26 cellular contexts compared by ENCODE assay signal in genomic region chr16:70648606-70649005, GRCh38. TPM values are rescaled to one million over a fixed set of nuclear protein-coding genes. Genes with fewer than 3 reads are reported as not detected.
"Had no signal": no experiment of that assay in that cellular context is flagged by ENCODE, and none has a peak within 500 bp of the region (broad histone marks: within the 10 kb centered on the region; RNA-seq: fewer than 3 reads in every experiment).

No MANE protein-coding gene starts in this region.

- H3K36me3 Mint-ChIP-seq: activated naive CD8-positive, alpha-beta T cell treated with anti-CD3 and anti-CD28 coated beads for 36 hours; immature natural killer cell; naive B cell had no signal

- H2AFZ ChIP-seq: neural progenitor cell had no signal

- H3K27me3 ChIP-seq: body of pancreas, esophagus muscularis mucosa, gastroesophageal sphincter, heart left ventricle, neural progenitor cell, pancreas, upper lobe of left lung had no signal

- DNase-seq: activated CD4-positive, alpha-beta T cell treated with anti-CD3 and anti-CD28 coated beads, Interleukin-2, amount 50 U/mL, for 1 hour; activated CD4-positive, CD25-positive, alpha-beta regulatory T cell treated with anti-CD3 and anti-CD28 coated beads, Interleukin-2, amount 50 U/mL, for 72 hours; activated CD8-positive, alpha-beta memory T cell treated with anti-CD3 and anti-CD28 coated beads for 24 hours; activated CD8-positive, alpha-beta memory T cell treated with anti-CD3 and anti-CD28 coated beads, Interleukin-2, amount 50 U/mL, for 48 hours; activated naive CD4-positive, alpha-beta T cell; activated naive CD8-positive, alpha-beta T cell treated with anti-CD3 and anti-CD28 coated beads for 36 hours; activated T-cell treated with anti-CD3 and anti-CD28 coated beads, Interleukin-2, amount 50 U/mL, for 72 hours; body of pancreas; central memory CD4-positive, alpha-beta T cell; effector CD8-positive, alpha-beta T cell; heart left ventricle; immature natural killer cell; kidney glomerular epithelial cell; left ventricle myocardium inferior; mucosa of descending colon; naive B cell; pancreas; stimulated activated CD4-positive, alpha-beta T cell treated with anti-CD3 and anti-CD28 coated beads, Interleukin-12 subunit alpha, Interleukin-12 subunit beta, amount 100 ng/mL, for 4 hours; stimulated activated CD4-positive, alpha-beta T cell treated with anti-CD3 and anti-CD28 coated beads, Interleukin-1b, Interleukin-23, amount 100 ng/mL, for 48 hours; stimulated activated naive CD8-positive, alpha-beta T cell treated with anti-CD3 and anti-CD28 coated beads, Interleukin-15, Interleukin-2, amounts not matched to agents 100 U/mL and 50 U/mL, for 24 hours; T-helper 2 cell; upper lobe of left lung had no signal

- H3K4me1 ChIP-seq: body of pancreas, neural progenitor cell, pancreas, upper lobe of left lung had no signal

- H3K27ac ChIP-seq: body of pancreas, esophagus muscularis mucosa, gastroesophageal sphincter, heart left ventricle, left ventricle myocardium inferior, neural progenitor cell, pancreas, upper lobe of left lung, VCaP had no signal

- H3K27ac Mint-ChIP-seq: activated naive CD8-positive, alpha-beta T cell treated with anti-CD3 and anti-CD28 coated beads for 36 hours; activated T-cell treated with anti-CD3 and anti-CD28 coated beads, Interleukin-2, amount 50 U/mL, for 72 hours; immature natural killer cell; naive B cell had no signal

- H3K36me3 ChIP-seq: esophagus muscularis mucosa, gastroesophageal sphincter, heart left ventricle, left ventricle myocardium inferior, neural progenitor cell, pancreas, upper lobe of left lung had no signal

- H3K4me1 Mint-ChIP-seq: activated naive CD8-positive, alpha-beta T cell treated with anti-CD3 and anti-CD28 coated beads for 36 hours had no signal

- ATAC-seq: activated T-cell treated with anti-CD3 and anti-CD28 coated beads, Interleukin-2, amount 50 U/mL, for 72 hours; body of pancreas; gastroesophageal sphincter; heart left ventricle; mucosa of descending colon; pancreas; stimulated activated naive CD8-positive, alpha-beta T cell treated with anti-CD3 and anti-CD28 coated beads, Interleukin-15, Interleukin-2, amounts not matched to agents 100 U/mL and 50 U/mL, for 24 hours had no signal

- H3K27me3 Mint-ChIP-seq: activated naive CD8-positive, alpha-beta T cell treated with anti-CD3 and anti-CD28 coated beads for 36 hours had no signal

- H3K4me3 Mint-ChIP-seq: activated naive CD8-positive, alpha-beta T cell treated with anti-CD3 and anti-CD28 coated beads for 36 hours; activated T-cell treated with anti-CD3 and anti-CD28 coated beads, Interleukin-2, amount 50 U/mL, for 72 hours; immature natural killer cell had no signal

- H3K9me3 ChIP-seq: body of pancreas, esophagus muscularis mucosa, gastroesophageal sphincter, heart left ventricle, left ventricle myocardium inferior, mucosa of descending colon, pancreas, upper lobe of left lung had no signal

- H3K4me3 ChIP-seq: body of pancreas, esophagus muscularis mucosa, gastroesophageal sphincter, heart left ventricle, left ventricle myocardium inferior, mucosa of descending colon, neural progenitor cell, pancreas, upper lobe of left lung had no signal

- H3K9me3 Mint-ChIP-seq: activated naive CD8-positive, alpha-beta T cell treated with anti-CD3 and anti-CD28 coated beads for 36 hours; activated T-cell treated with anti-CD3 and anti-CD28 coated beads, Interleukin-2, amount 50 U/mL, for 72 hours; immature natural killer cell; naive B cell had no signal

- H3K4me2 ChIP-seq: neural progenitor cell had no signal

RNA-seq across cellular contexts. Expression of gene IL34, which starts 2.2 kb away (rescaled TPM):
- polyA plus RNA-seq: immature natural killer cell had no signal

RNA-seq across cellular contexts. Expression of gene MTSS2, which starts 37.2 kb away (rescaled TPM):
- polyA plus RNA-seq: immature natural killer cell had no signal
